In genomic region chr17:50719924-50720805, GRCh38 we compare ENCODE assay signal across 8 cellular contexts. TPM values are rescaled to one million over a fixed set of nuclear protein-coding genes. Genes with fewer than 3 reads are reported as not detected.
DNase-seq lines count a peak whose midpoint lies in the region; ATAC-seq and TF ChIP-seq lines count a peak whose summit lies in the region.

No MANE protein-coding gene starts in this region.

- WGBS in esophagus, 2 donors: 0% methylated on average over 25 of the region's 25 CpGs
- WGBS in prostate gland: under 1% methylated on average over 24 of the region's 25 CpGs

- TF ChIP-seq POLR2A in prostate gland (IDR thresholded peaks at IDR 0.05): no peak

- intact Hi-C loops in prostate gland (cut with DNase I): no loop called here

- H3K4me3 ChIP-seq in RWPE2 (ENCODE audit: severe bottlenecking) (peak overlapping the region; percentile 61), esophagus (ENCODE audit: low read depth in 1 of 2, low read length in 2 of 2) (peak overlapping the region; percentile 90 to 99), prostate gland (peak overlapping the region; percentile 82 to 93)

- TF ChIP-seq CTCF in RWPE2 (IDR thresholded peaks at IDR 0.05; ENCODE audit: poor library complexity, severe bottlenecking) (no peak), prostate gland (IDR thresholded peaks at IDR 0.05) (no peak)

- no peaks in the 10 kb centered on the region for H3K27me3 ChIP-seq in RWPE2 (ENCODE audit: insufficient read depth, poor library complexity, severe bottlenecking)
- H3K27me3 ChIP-seq in esophagus (ENCODE audit: control insufficient read depth in 1 of 2, insufficient read depth in 2 of 2, low read length in 2 of 2): no peaks in the 10 kb centered on the region
- H3K27me3 ChIP-seq in prostate gland (replicated peaks; ENCODE audit: insufficient read depth): no peaks in the 10 kb centered on the region

- no peak for ATAC-seq in RWPE2 (ENCODE audit: low read depth)
- no peak for ATAC-seq in GM21529 (IDR thresholded peaks at IDR 0.05; ENCODE audit: unreplicated experiment)

- H3K4me1 ChIP-seq in RWPE2 (ENCODE audit: insufficient read depth, poor library complexity, severe bottlenecking): peaks cover 18% of the 10 kb centered on the region
- peaks cover 0 to 4% of the 10 kb centered on the region in 2 donors for H3K4me1 ChIP-seq in esophagus (ENCODE audit: control insufficient read depth in 2 of 2, insufficient read depth in 2 of 2, low read length in 1 of 2)
- no peaks in the 10 kb centered on the region for H3K4me1 ChIP-seq in prostate gland (replicated peaks)

- DNase-seq in NCI-H1105 treated with DMSO at 0.1 percent for 48 hours (lab: John Stamatoyannopoulos, UW) (peak; percentile 42), NCI-H1105 (lab: John Stamatoyannopoulos, UW) (no peak), RWPE2 (ENCODE audit: low spot score) (no peak), prostate gland (ENCODE audit: low spot score) (no peak), iPS-NIHi7 (ENCODE audit: extremely low spot score) (no peak)
- DNase-seq in activated CD4-positive, alpha-beta T cell treated with anti-CD3 and anti-CD28 coated beads for 1 hour: no peak

- peaks cover 28% of the 10 kb centered on the region for H3K36me3 ChIP-seq in RWPE2 (ENCODE audit: low read depth)
- H3K36me3 ChIP-seq in esophagus (ENCODE audit: control insufficient read depth in 2 of 2, insufficient read depth in 2 of 2, low read length in 1 of 2): no peaks in the 10 kb centered on the region
- H3K36me3 ChIP-seq in prostate gland: no peaks in the 10 kb centered on the region

- H3K27ac ChIP-seq in RWPE2 (ENCODE audit: poor library complexity, severe bottlenecking) (peak overlapping the region; percentile 75), esophagus (ENCODE audit: low read depth in 2 of 2, low read length in 1 of 2) (peak overlapping the region; percentile 97 to 99), prostate gland (peak overlapping the region; percentile 98 to 99)

- H3K9me3 ChIP-seq in RWPE2 (ENCODE audit: severe bottlenecking) (no peaks in the 10 kb centered on the region), esophagus (ENCODE audit: control insufficient read depth in 2 of 2, insufficient read depth in 1 of 2, low read depth in 1 of 2, low read length in 1 of 2) (no peaks in the 10 kb centered on the region), prostate gland (no peaks in the 10 kb centered on the region)

RNA-seq across cellular contexts. Expression of gene LUC7L3, which starts 0.8 kb away (rescaled TPM):
- polyA plus RNA-seq in esophagus: 10 to 100 TPM; 46.6 to 80.7 TPM
- 100 to 1,000 TPM in 1 of 2 donors, 10 to 100 TPM in 1; 45.4 to 234 TPM for total RNA-seq in prostate gland

RNA-seq across cellular contexts. Expression of gene ANKRD40, which starts 12.5 kb away (rescaled TPM):
- 1 to 10 TPM; 7.2 to 7.5 TPM for polyA plus RNA-seq in esophagus
- total RNA-seq in prostate gland: 10 to 100 TPM; 31.2 to 36.0 TPM

RNA-seq across cellular contexts. Expression of gene ANKRD40CL, which starts 47.2 kb away (rescaled TPM):
- not detected for polyA plus RNA-seq in esophagus
- not detected for total RNA-seq in prostate gland
